Comparison of ENCODE assay signal across 8 cellular contexts in the genomic region with DNA sequence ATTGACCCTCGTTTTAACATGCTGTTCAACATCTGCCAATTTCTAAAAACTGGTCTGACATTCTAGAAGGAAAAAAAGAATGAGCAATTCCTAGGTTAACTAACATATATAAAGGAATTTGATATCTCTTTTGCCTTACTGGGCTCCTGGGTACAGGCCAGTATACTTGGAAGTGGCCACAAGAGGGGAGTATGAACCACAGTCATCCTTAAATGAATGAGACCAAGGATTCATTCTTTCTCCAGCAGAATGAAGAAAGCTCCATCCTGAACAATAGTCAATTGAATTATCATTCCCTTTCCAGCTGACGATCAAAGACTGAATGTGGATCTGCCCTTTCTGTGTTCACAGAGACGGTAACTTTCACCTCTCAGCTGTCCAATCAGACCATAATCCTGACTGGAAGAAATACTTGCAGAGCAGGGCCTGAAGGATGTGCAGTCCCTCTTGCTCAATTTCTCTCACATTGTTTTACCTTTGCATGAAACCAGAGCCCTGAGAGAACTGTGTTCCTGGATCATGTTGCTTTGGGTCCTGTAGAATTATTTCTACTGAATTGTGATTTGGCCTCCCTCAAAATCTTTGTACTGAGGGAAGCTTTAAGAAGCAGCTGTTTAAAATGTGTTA. TPM values are rescaled to one million over a fixed set of nuclear protein-coding genes. Genes with fewer than 3 reads are reported as not detected.
DNase-seq lines count a peak whose midpoint lies in the region; ATAC-seq, FAIRE-seq and TF ChIP-seq lines count a peak whose summit lies in the region.

No MANE protein-coding gene starts in this region.

- no peak overlapping the region for H3K4me3 ChIP-seq in astrocyte of the cerebellum (ENCODE audit: low read depth, low read length)
- H3K4me3 ChIP-seq in kidney (ENCODE audit: low read length in 2 of 2), result no peak overlapping the region

- in situ Hi-C loops in astrocyte of the cerebellum (cut with HindIII; ENCODE audit: low sequenced_read_pairs), result loop anchor here (25.0 kb wide), 1 partner anchor 293 kb away; a partner anchor contains a TSS

- no peak overlapping the region for H3K9ac ChIP-seq in kidney (ENCODE audit: low read length in 2 of 2)

- DNase-seq in AG20443 (ENCODE audit: low spot score) (peak; percentile 66), HS-5 (ENCODE audit: low read depth) (peak; percentile 41), astrocyte of the cerebellum (ENCODE audit: low read depth) (peak; percentile 55), kidney (no peak), NCI-H1048 (lab: John Stamatoyannopoulos, UW) (no peak), GM12891 (ENCODE audit: insufficient read length, low spot score) (no peak), NCI-H2196 (lab: John Stamatoyannopoulos, UW; ENCODE audit: unreplicated experiment) (no peak)

- H3K36me3 ChIP-seq in kidney (ENCODE audit: control insufficient read depth in 1 of 2, insufficient read depth in 2 of 2, low read length in 2 of 2), result no peaks in the 10 kb centered on the region

- TF ChIP-seq CTCF in astrocyte of the cerebellum (IDR thresholded peaks at IDR 0.05; ENCODE audit: low read depth, low read length, missing control alignments), result peak; percentile 72
- TF ChIP-seq CTCF in kidney (IDR thresholded peaks at IDR 0.05; ENCODE audit: borderline replicate concordance, extremely low read depth, insufficient read depth), result peak; percentile 41

- H3K9me3 ChIP-seq in kidney (ENCODE audit: control insufficient read depth in 1 of 2, low read length in 2 of 2), result no peaks in the 10 kb centered on the region

- no peak overlapping the region for H3K27ac ChIP-seq in kidney (ENCODE audit: low read depth in 2 of 2, low read length in 2 of 2)

- no peak for ATAC-seq in HG03432 (IDR thresholded peaks at IDR 0.05; ENCODE audit: unreplicated experiment)

- intact Hi-C loops in kidney (cut with DNase I), result no loop called here

- no peak for TF ChIP-seq POLR2A in GM12891 (IDR thresholded peaks at IDR 0.05; ENCODE audit: low read depth, low read length)

- no peaks in the 10 kb centered on the region for H3K4me1 ChIP-seq in kidney (ENCODE audit: control insufficient read depth in 1 of 2, insufficient read depth in 1 of 2, low read depth in 1 of 2, low read length in 2 of 2)

- FAIRE-seq in kidney (lab: Jason Lieb, UNC) (no peak), GM12891 (lab: Jason Lieb, UNC) (no peak)

TF ChIP-seq in GM12891, 5 proteins besides CTCF, POLR2A, EP300 and RAD21:
- TF ChIP-seq PAX5 (IDR thresholded peaks at IDR 0.05; ENCODE audit: insufficient read depth, low read length, severe bottlenecking) (no peak), SPI1 (IDR thresholded peaks at IDR 0.05; ENCODE audit: low read depth, low read length) (no peak), POU2F2 (IDR thresholded peaks at IDR 0.05; ENCODE audit: low read depth, low read length) (no peak), POLR2AphosphoS5 (IDR thresholded peaks at IDR 0.05; ENCODE audit: low read depth, low read length) (no peak), TAF1 (IDR thresholded peaks at IDR 0.05; ENCODE audit: low read depth, low read length) (no peak)

RNA-seq across cellular contexts. Expression of a gene that starts 14.8 kb away (rescaled TPM):
- total RNA-seq in kidney, result 322 TPM
- 87.4 TPM for polyA plus RNA-seq in kidney (ENCODE audit: insufficient read depth, low read depth, low replicate concordance)
- polyA plus RNA-seq in GM12891 (2012; ENCODE audit: low read depth, missing spikeins), result not detected

Comparison
In these comparisons a context has a peak if more than half of its experiments do, and no peak if none do; other contexts are left out.
1. DNase-seq: peak in AG20443 (single experiment), HS-5 (single experiment) and astrocyte of the cerebellum (single experiment); none in kidney (single experiment), NCI-H1048 (single experiment), GM12891 (single experiment) and NCI-H2196 (single experiment).